ENCODE assay signal across 1 cellular context in the genomic region with DNA sequence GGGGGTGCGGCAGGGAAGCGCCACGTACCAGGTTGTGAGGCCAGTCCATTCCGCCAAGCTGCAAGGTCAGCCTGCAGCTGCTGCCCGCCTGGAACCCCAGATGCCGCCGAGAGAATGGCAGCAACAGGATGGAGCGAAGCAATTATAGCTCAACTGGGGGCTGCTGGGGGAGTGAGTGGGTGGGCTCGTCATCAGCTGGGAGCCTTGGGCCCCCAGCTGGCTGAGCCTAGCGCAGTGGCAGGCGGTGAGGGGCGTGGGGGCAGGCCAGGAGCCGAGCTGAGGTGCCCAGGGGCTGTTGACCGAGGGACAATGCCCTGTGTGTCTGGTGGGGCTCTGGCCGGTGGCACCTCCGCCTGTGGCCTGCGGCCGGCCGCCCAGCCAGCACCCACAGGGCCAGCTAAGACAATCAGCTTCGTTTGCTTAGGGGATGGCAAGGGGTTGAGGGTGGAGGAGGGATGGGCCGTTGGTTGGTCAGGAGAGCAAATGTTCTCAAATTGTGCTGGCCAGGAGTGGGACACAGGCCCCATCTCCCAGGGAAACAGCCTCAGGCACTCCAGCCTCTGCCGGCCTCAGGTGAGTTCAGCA.
TF ChIP-seq lines count a peak whose summit lies in the region.

A gene with protein sequence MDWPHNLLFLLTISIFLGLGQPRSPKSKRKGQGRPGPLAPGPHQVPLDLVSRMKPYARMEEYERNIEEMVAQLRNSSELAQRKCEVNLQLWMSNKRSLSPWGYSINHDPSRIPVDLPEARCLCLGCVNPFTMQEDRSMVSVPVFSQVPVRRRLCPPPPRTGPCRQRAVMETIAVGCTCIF (minus strand): TSS at position 116 of the 585 bp plus-strand sequence. CDS start 67 bp downstream, at position 49.

TF ChIP-seq in IMR-90, 13 proteins besides CTCF, POLR2A, EP300 and RAD21:
- no peak for TF ChIP-seq MXI1 (IDR thresholded peaks at IDR 0.05; ENCODE audit: borderline replicate concordance, low read depth, low read length)
- TF ChIP-seq CHD1 (IDR thresholded peaks at IDR 0.05; ENCODE audit: low read depth, low read length), result no peak
- no peak for TF ChIP-seq RCOR1 (IDR thresholded peaks at IDR 0.05; ENCODE audit: insufficient replicate concordance, low read length)
- TF ChIP-seq, protein P1, sequence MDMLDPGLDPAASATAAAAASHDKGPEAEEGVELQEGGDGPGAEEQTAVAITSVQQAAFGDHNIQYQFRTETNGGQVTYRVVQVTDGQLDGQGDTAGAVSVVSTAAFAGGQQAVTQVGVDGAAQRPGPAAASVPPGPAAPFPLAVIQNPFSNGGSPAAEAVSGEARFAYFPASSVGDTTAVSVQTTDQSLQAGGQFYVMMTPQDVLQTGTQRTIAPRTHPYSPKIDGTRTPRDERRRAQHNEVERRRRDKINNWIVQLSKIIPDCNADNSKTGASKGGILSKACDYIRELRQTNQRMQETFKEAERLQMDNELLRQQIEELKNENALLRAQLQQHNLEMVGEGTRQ (IDR thresholded peaks at IDR 0.05; ENCODE audit: low read depth, low read length), result no peak
TF ChIP-seq in IMR-90: peak in this region for 0.
